8 cellular contexts compared by ENCODE assay signal in the genomic region with DNA sequence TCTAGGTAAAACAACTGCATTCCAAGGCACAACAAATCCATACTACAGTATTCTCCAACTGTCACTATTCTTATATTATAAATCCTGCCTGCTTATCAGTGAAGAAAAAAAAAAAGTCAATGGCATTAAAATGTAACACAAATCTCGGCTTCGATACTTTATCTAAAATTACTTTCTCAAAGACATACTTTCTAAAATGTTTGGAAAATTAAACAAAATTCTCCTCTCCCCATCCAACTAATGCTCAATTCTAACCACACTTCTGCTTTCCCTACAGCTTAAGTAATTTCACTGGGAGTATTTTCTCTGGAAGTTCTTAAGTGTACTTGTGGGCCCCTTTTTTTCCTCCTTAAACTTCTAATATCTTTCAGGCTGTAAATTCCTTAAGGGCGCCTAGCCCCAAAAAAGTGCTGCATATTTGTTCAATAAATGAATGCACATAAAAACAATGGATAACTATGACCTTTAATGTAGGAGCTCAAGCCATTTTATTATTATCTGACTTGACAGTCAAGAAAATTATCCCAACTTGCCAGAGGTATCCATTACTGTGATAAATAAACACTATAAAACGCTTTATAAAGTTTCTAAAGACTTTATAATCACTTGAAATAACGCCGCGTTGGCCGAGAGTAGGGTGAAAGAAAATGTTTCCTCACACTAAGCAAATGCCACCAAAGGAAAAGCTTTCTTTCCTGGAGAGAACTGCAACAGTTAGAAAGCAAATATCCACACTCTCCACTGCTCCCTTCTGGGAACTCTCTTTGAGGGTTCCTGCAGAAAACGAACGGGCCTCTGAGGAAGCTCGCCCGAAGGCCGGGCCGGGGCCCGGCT. TPM values are rescaled to one million over a fixed set of nuclear protein-coding genes. Genes with fewer than 3 reads are reported as not detected.
A peak's percentile ranks its signal among the peaks of the same experiment; 100 is the strongest.
DNase-seq lines count a peak whose midpoint lies in the region; ATAC-seq and TF ChIP-seq lines count a peak whose summit lies in the region.

No MANE protein-coding gene starts in this region.

- no peak for TF ChIP-seq CTCF in AG09309 (IDR thresholded peaks at IDR 0.05; ENCODE audit: control insufficient read depth, insufficient read depth, low read depth, low read length, missing control alignments)
- TF ChIP-seq CTCF in HL-60 (IDR thresholded peaks at IDR 0.05; ENCODE audit: insufficient read depth, low read length) = no peak
- TF ChIP-seq CTCF in left lung (IDR thresholded peaks at IDR 0.05) = no peak
- TF ChIP-seq CTCF in thyroid gland (IDR thresholded peaks at IDR 0.05) = no peak

- H3K4me3 ChIP-seq in AG09309 (ENCODE audit: control insufficient read depth, low read depth, low read length) (peak overlapping the region; percentile 100), HL-60 (replicated peaks; ENCODE audit: insufficient read depth, low read length) (peak overlapping the region; percentile 86), left lung (peak overlapping the region; percentile 76 to 99), thyroid gland (replicated peaks in 1 of 3) (peak overlapping the region in 2 of 3 donors; percentile 80 to 92)

- DNase-seq in AG09309 (ENCODE audit: low read depth) = no peak
- DNase-seq in HL-60 (ENCODE audit: low read depth in 1 of 2, low spot score in 1 of 2) = no peak
- DNase-seq in left lung = no peak
- no peak for DNase-seq in thyroid gland
- no peak for DNase-seq in DMS153 (lab: John Stamatoyannopoulos, UW)
- DNase-seq in activated CD4-positive, alpha-beta T cell treated with anti-CD3 and anti-CD28 coated beads for 48 hours = no peak

- H3K36me3 ChIP-seq in left lung = no peaks in the 10 kb centered on the region
- no peaks in the 10 kb centered on the region for H3K36me3 ChIP-seq in thyroid gland

- TF ChIP-seq POLR2A in thyroid gland (IDR thresholded peaks at IDR 0.05) = no peak

- H3K27ac ChIP-seq in HL-60 (replicated peaks) (peak overlapping the region; percentile 88), angular gyrus (ENCODE audit: low read depth, low read length) (peak overlapping the region; percentile 78), left lung (peak overlapping the region; percentile 87 to 89), thyroid gland (peak overlapping the region; percentile 38 to 79 (median 72))

- no peaks in the 10 kb centered on the region for H3K9me3 ChIP-seq in left lung
- no peaks in the 10 kb centered on the region for H3K9me3 ChIP-seq in thyroid gland

- ATAC-seq in left lung (no peak), HG02884 (IDR thresholded peaks at IDR 0.05; ENCODE audit: unreplicated experiment) (no peak)

- H3K27me3 ChIP-seq in HL-60 (ENCODE audit: insufficient read depth, poor library complexity, severe bottlenecking) = no peaks in the 10 kb centered on the region
- H3K27me3 ChIP-seq in left lung = no peaks in the 10 kb centered on the region
- H3K27me3 ChIP-seq in thyroid gland = no peaks in the 10 kb centered on the region

- intact Hi-C loops in left lung (cut with DNase I) = no loop called here
- intact Hi-C loops in thyroid gland (cut with DNase I) = no loop called here

- H3K4me1 ChIP-seq in left lung = peaks cover 15 to 35% of the 10 kb centered on the region in 2 donors
- peaks cover 11 to 13% of the 10 kb centered on the region in 2 donors for H3K4me1 ChIP-seq in thyroid gland

- 6 to 7% methylated on average over 13 to 15 of the region's 15 CpGs for WGBS in thyroid gland, 2 donors

RNA-seq across cellular contexts. Expression of gene HEATR5A, which starts 1.0 kb away (rescaled TPM):
- total RNA-seq in left lung (10 to 100 TPM; 49.8 to 72.5 TPM), thyroid gland (10 to 100 TPM; 31.0 to 46.3 (median 40.5) TPM)

RNA-seq across cellular contexts. Expression of gene DTD2, which starts 37.9 kb away (rescaled TPM):
- total RNA-seq in left lung = 10 to 100 TPM; 19.8 to 24.6 TPM
- 10 to 100 TPM; 32.7 to 50.2 (median 42.0) TPM for total RNA-seq in thyroid gland
